Comparison of ENCODE assay signal across 8 cellular contexts in genomic region chr22:29780781-29781676, GRCh38. TPM values are rescaled to one million over a fixed set of nuclear protein-coding genes. Genes with fewer than 3 reads are reported as not detected.
A peak's percentile ranks its signal among the peaks of the same experiment; 100 is the strongest.
DNase-seq lines count a peak whose midpoint lies in the region; TF ChIP-seq lines count a peak whose summit lies in the region.

No MANE protein-coding gene starts in this region.

- DNase-seq in AG09309 (ENCODE audit: low read depth): peak; percentile 40
- peak; percentile 55 to 69 for DNase-seq in SJCRH30
- DNase-seq in esophagus squamous epithelium (lab: John Stamatoyannopoulos, UW): no peak
- no peak for DNase-seq in NCI-H2081 treated with DMSO at 0.1 percent for 48 hours (lab: John Stamatoyannopoulos, UW)
- DNase-seq in stimulated activated CD4-positive, alpha-beta T cell treated with anti-CD3 and anti-CD28 coated beads, Interleukin-4, amount 100 ng/mL, for 1 hour: no peak
- DNase-seq in NAMALWA (ENCODE audit: low spot score): no peak
- no peak for DNase-seq in NK-92 treated with Interleukin-12 subunit alpha and Interleukin-12 subunit beta, amount 100 ng/mL, for 24 hours (lab: John Stamatoyannopoulos, UW)

- H3K36me3 ChIP-seq in SJCRH30: no peaks in the 10 kb centered on the region
- no peaks in the 10 kb centered on the region for H3K36me3 ChIP-seq in esophagus squamous epithelium
- H3K36me3 ChIP-seq in neuron (ENCODE audit: insufficient read depth, low read length): no peaks in the 10 kb centered on the region

- WGBS in esophagus squamous epithelium, 2 donors: 28 to 35% methylated on average over 8 of the region's 8 CpGs

- H3K27ac ChIP-seq in SJCRH30: peak overlapping the region; percentile 86
- peak overlapping the region; percentile 49 to 80 (median 75) for H3K27ac ChIP-seq in esophagus squamous epithelium

- TF ChIP-seq CTCF in AG09309 (IDR thresholded peaks at IDR 0.05; ENCODE audit: control insufficient read depth, insufficient read depth, low read depth, low read length, missing control alignments) (no peak), esophagus squamous epithelium (IDR thresholded peaks at IDR 0.05) (no peak)

- H3K27me3 ChIP-seq in SJCRH30: no peaks in the 10 kb centered on the region
- H3K27me3 ChIP-seq in esophagus squamous epithelium: no peaks in the 10 kb centered on the region
- no peaks in the 10 kb centered on the region for H3K27me3 ChIP-seq in neuron (ENCODE audit: insufficient read depth, low read length)

- H3K4me3 ChIP-seq in AG09309 (ENCODE audit: control insufficient read depth, low read depth, low read length) (no peak overlapping the region), SJCRH30 (peak overlapping the region; percentile 5; the same call in 1 of the 2 replicates), esophagus squamous epithelium (no peak overlapping the region), neuron (ENCODE audit: low read length) (no peak overlapping the region)

- H3K9me3 ChIP-seq in SJCRH30 (replicated peaks) (no peaks in the 10 kb centered on the region), esophagus squamous epithelium (no peaks in the 10 kb centered on the region), neuron (ENCODE audit: low read length) (no peaks in the 10 kb centered on the region)

- peak overlapping the region; percentile 10 for H2AFZ ChIP-seq in neuron (ENCODE audit: low read depth, low read length)

- H3K4me1 ChIP-seq in SJCRH30: peaks cover 27% of the 10 kb centered on the region
- H3K4me1 ChIP-seq in esophagus squamous epithelium: peaks cover 30 to 75% (median 40%) of the 10 kb centered on the region in 3 donors
- peaks cover 28% of the 10 kb centered on the region for H3K4me1 ChIP-seq in neuron (ENCODE audit: insufficient read depth, low read length)

- no peak for TF ChIP-seq POLR2A in esophagus squamous epithelium (IDR thresholded peaks at IDR 0.05)

- intact Hi-C loops in esophagus squamous epithelium (cut with DNase I): no loop called here

RNA-seq across cellular contexts. Expression of gene UQCR10, which starts 13.9 kb away (rescaled TPM):
- total RNA-seq in SJCRH30 (2014; rRNA removed; shearing (Covaris generic)): 100 and 116 TPM in 2 replicates
- total RNA-seq in esophagus squamous epithelium: 10 to 100 TPM; 50.7 to 94.8 (median 65.0) TPM

RNA-seq across cellular contexts. Expression of gene ZMAT5, which starts 14.2 kb away (rescaled TPM):
- 16.1 and 16.8 TPM in 2 replicates for total RNA-seq in SJCRH30 (2014; rRNA removed; shearing (Covaris generic))
- total RNA-seq in esophagus squamous epithelium: 10 to 100 TPM; 10.1 to 43.8 (median 18.1) TPM

RNA-seq across cellular contexts. Expression of gene ASCC2, which starts 57.0 kb away (rescaled TPM):
- total RNA-seq in SJCRH30 (2014; rRNA removed; shearing (Covaris generic)): 19.5 and 22.1 TPM in 2 replicates
- total RNA-seq in esophagus squamous epithelium: 10 to 100 TPM; 47.5 to 99.7 (median 57.8) TPM

Comparison
In these comparisons a context has a peak if more than half of its experiments do, and no peak if none do; other contexts are left out.
1. DNase-seq: peak in AG09309 (single experiment) and SJCRH30 (2 of 2); none in esophagus squamous epithelium (single experiment), NCI-H2081 treated with DMSO at 0.1 percent for 48 hours (single experiment), stimulated activated CD4-positive, alpha-beta T cell treated with anti-CD3 and anti-CD28 coated beads, Interleukin-4, amount 100 ng/mL, for 1 hour (single experiment), NAMALWA (single experiment) and NK-92 treated with Interleukin-12 subunit alpha and Interleukin-12 subunit beta, amount 100 ng/mL, for 24 hours (single experiment).